ENCODE assay signal across 8 cellular contexts in genomic region chr1:64933296-64934070, GRCh38. TPM values are rescaled to one million over a fixed set of nuclear protein-coding genes. Genes with fewer than 3 reads are reported as not detected.
DNase-seq lines count a peak whose midpoint lies in the region; ATAC-seq and TF ChIP-seq lines count a peak whose summit lies in the region.

No MANE protein-coding gene starts in this region.

- H3K4me3 ChIP-seq in fibroblast of the aortic adventitia (ENCODE audit: low read depth, low read length), result peak overlapping the region; percentile 46

- POLR2A ChIA-PET in HEK293T (lab: Yijun Ruan, JAX), result no interaction called here

- peak; percentile 14 for DNase-seq in GOT3 (lab: John Stamatoyannopoulos, UW)
- peak; percentile 92 for DNase-seq in SKM-1 (lab: John Stamatoyannopoulos, UW; ENCODE audit: unreplicated experiment)
- DNase-seq in fibroblast of the aortic adventitia (ENCODE audit: low read depth), result peak; percentile 97
- no peak for DNase-seq in sciatic nerve (ENCODE audit: low spot score)
- DNase-seq in NCI-H128 (lab: John Stamatoyannopoulos, UW; ENCODE audit: unreplicated experiment), result no peak
- DNase-seq in HEK293T (ENCODE audit: extremely low spot score), result no peak

- intact Hi-C loops in sciatic nerve (cut with DNase I), result no loop called here

- CTCF ChIA-PET in HEK293T (lab: Yijun Ruan, JAX), result no interaction called here

- peak; percentile 90 for ATAC-seq in sciatic nerve
- no peak for ATAC-seq in GM21528 (IDR thresholded peaks at IDR 0.05; ENCODE audit: low FRiP score, unreplicated experiment)
- ATAC-seq in HG02938 (IDR thresholded peaks at IDR 0.05; ENCODE audit: unreplicated experiment), result no peak

- TF ChIP-seq CTCF in fibroblast of the aortic adventitia (IDR thresholded peaks at IDR 0.05; ENCODE audit: insufficient read depth, low read length), result no peak

TF ChIP-seq in HEK293T, 16 proteins besides CTCF, POLR2A, EP300 and RAD21:
- TF ChIP-seq LEF1 (IDR thresholded peaks at IDR 0.05; ENCODE audit: borderline replicate concordance), result no peak
- no peak for TF ChIP-seq FOXA1 (IDR thresholded peaks at IDR 0.05)
- no peak for TF ChIP-seq ELF4 (IDR thresholded peaks at IDR 0.05)
- no peak for TF ChIP-seq CTBP1 (IDR thresholded peaks at IDR 0.05; ENCODE audit: borderline replicate concordance)
- TF ChIP-seq ZNF384 (IDR thresholded peaks at IDR 0.05), result no peak
- no peak for TF ChIP-seq FOXM1 (IDR thresholded peaks at IDR 0.05; ENCODE audit: borderline replicate concordance)
- TF ChIP-seq L3MBTL2 (conservative IDR thresholded peaks at IDR 0.05), result no peak
- no peak for TF ChIP-seq HDGF (IDR thresholded peaks at IDR 0.05; ENCODE audit: borderline replicate concordance)
- no peak for TF ChIP-seq NFRKB (IDR thresholded peaks at IDR 0.05)
- no peak for TF ChIP-seq BHLHE40 (IDR thresholded peaks at IDR 0.05; ENCODE audit: borderline replicate concordance)

RNA-seq across cellular contexts. Expression of gene JAK1, which starts 32.9 kb away (rescaled TPM):
- total RNA-seq in fibroblast of the aortic adventitia (ENCODE audit: low replicate concordance) (159 and 255 TPM in 2 replicates), sciatic nerve (90.3 TPM)

Comparison
In these comparisons a context has a peak if more than half of its experiments do, and no peak if none do; other contexts are left out.
1. DNase-seq: peak in GOT3 (single experiment), SKM-1 (single experiment) and fibroblast of the aortic adventitia (single experiment); none in sciatic nerve (single experiment), NCI-H128 (single experiment) and HEK293T (single experiment).